In the genomic region with DNA sequence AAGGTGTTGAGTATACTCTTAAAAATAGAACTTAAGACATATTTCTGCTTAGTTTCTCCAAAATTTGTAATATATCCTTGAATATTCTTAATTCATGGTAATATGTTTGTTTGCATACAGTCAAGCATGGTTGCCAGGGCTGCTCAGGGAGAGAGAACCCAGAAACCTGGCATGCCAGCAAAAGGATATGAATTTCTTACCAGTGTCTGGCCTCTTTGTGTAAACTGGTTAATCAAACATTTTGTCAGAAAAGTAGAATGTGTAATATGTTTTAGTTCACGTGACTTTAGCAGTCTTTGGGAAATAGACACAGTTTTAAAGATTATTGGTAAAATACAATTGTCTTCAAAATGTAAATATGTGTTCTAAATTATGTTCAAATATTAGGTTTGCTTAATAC, we compare ENCODE assay signal across 8 cellular contexts.
"Had no signal": no experiment of that assay in that cellular context is flagged by ENCODE, and none has a peak within 500 bp of the region (broad histone marks: within the 10 kb centered on the region; RNA-seq: fewer than 3 reads in every experiment).

No MANE protein-coding gene starts in this region.

- H3K4me2 ChIP-seq: GM23338 had no signal

- FAIRE-seq: H1, H54, HTR-8/SVneo, K562 had no signal

- ATAC-seq: GM23338, K562 had no signal

- H2AFZ ChIP-seq: GM23338 had no signal

- H3K4me3 ChIP-seq: GM23338, K562 had no signal

- DNase-seq: H9, HCEC 1CT, IMR-90 had no signal
